In genomic region chr15:87971076-87971475, GRCh38 we compare ENCODE assay signal across 21 cellular contexts.
"Had no signal": no experiment of that assay in that cellular context is flagged by ENCODE, and none has a peak within 500 bp of the region (broad histone marks: within the 10 kb centered on the region; RNA-seq: fewer than 3 reads in every experiment).

No MANE protein-coding gene starts in this region.

- H3K9me3 ChIP-seq: colonic mucosa, esophagus squamous epithelium, gastrocnemius medialis, heart right ventricle, left lung, lower lobe of right lung, mucosa of descending colon had no signal

- H3K4me3 ChIP-seq: colonic mucosa, esophagus squamous epithelium, gastrocnemius medialis, heart right ventricle, left lung, lower lobe of right lung, mucosa of descending colon had no signal

- DNase-seq: colonic mucosa; effector CD8-positive, alpha-beta T cell; effector memory CD8-positive, alpha-beta T cell; endodermal cell; erythroblast; esophagus squamous epithelium; foreskin fibroblast; foreskin melanocyte; gastrocnemius medialis; glutamatergic neuron; head of caudate nucleus; heart right ventricle; hippocampal formation; left cardiac atrium; left lung; left ventricle myocardium superior; lower lobe of right lung; mesenchymal stem cell; mucosa of descending colon; naive B cell had no signal

- H3K4me1 ChIP-seq: colonic mucosa, gastrocnemius medialis, heart right ventricle, left lung, lower lobe of right lung had no signal

- H3K27ac ChIP-seq: colonic mucosa, epithelial cell of prostate, gastrocnemius medialis, heart right ventricle, left lung, lower lobe of right lung had no signal

- H3K27me3 ChIP-seq: colonic mucosa, esophagus squamous epithelium, gastrocnemius medialis, heart right ventricle, left lung had no signal

- H3K36me3 ChIP-seq: colonic mucosa, esophagus squamous epithelium, gastrocnemius medialis, heart right ventricle, left lung, lower lobe of right lung had no signal
